Comparison of ENCODE assay signal across 10 cellular contexts in genomic region chr17:40915199-40915661, GRCh38. TPM values are rescaled to one million over a fixed set of nuclear protein-coding genes. Genes with fewer than 3 reads are reported as not detected.
A peak's percentile ranks its signal among the peaks of the same experiment; 100 is the strongest.
DNase-seq lines count a peak whose midpoint lies in the region; ATAC-seq, FAIRE-seq and TF ChIP-seq lines count a peak whose summit lies in the region.
"Had no signal": no experiment of that assay in that cellular context is flagged by ENCODE, and none has a peak within 500 bp of the region (broad histone marks: within the 10 kb centered on the region; RNA-seq: fewer than 3 reads in every experiment).

No MANE protein-coding gene starts in this region.

- H3K9ac ChIP-seq in PC-3 (ENCODE audit: low read length) = peak overlapping the region; percentile 70

- H3K27ac Mint-ChIP-seq in activated naive CD4-positive, alpha-beta T cell treated with anti-CD3 and anti-CD28 coated beads, Interleukin-2, amount 50 U/mL, for 72 hours = peak overlapping the region in 1 of 2 donors; percentile 1
- no peak overlapping the region for H3K27ac Mint-ChIP-seq in activated naive CD4-positive, alpha-beta T cell treated with anti-CD3 and anti-CD28 coated beads, Interleukin-2, amount 10 ng/mL, durations not matched to agents 7 days and 5 days
- no peak overlapping the region for H3K27ac Mint-ChIP-seq in GM23338

- no peak for DNase-seq in activated naive CD4-positive, alpha-beta T cell treated with anti-CD3 and anti-CD28 coated beads, Interleukin-2, amount 50 U/mL, for 72 hours (ENCODE audit: low spot score in 2 of 2)
- no peak for DNase-seq in activated naive CD4-positive, alpha-beta T cell treated with anti-CD3 and anti-CD28 coated beads, Interleukin-2, amount 10 ng/mL, durations not matched to agents 7 days and 5 days
- DNase-seq in PC-3 = peak; percentile 94
- DNase-seq in fibroblast of peridontal ligament (ENCODE audit: extremely low read depth) = peak; percentile 92
- peak; percentile 75 for DNase-seq in urothelium cell line (ENCODE audit: low spot score)
- DNase-seq in tibial artery = no peak
- no peak for DNase-seq in GM23338 (ENCODE audit: low spot score)
- DNase-seq: activated CD4-positive, CD25-positive, alpha-beta regulatory T cell treated with anti-CD3 and anti-CD28 coated beads, Interleukin-2, amount 50 U/mL, for 72 hours; NCI-H1436 treated with DMSO at 0.1 percent for 48 hours had no signal

- POLR2A ChIA-PET in PC-3 (lab: Charles Lee; ENCODE audit: unreplicated experiment) = interaction anchor here (0.6 kb wide), 1 partner anchor 12 kb away, joined by 3 read pairs; no protein-coding TSS in a partner anchor

- H4K20me1 ChIP-seq in PC-3 (ENCODE audit: low read length) (no peaks in the 10 kb centered on the region), GM23338 (replicated peaks; ENCODE audit: insufficient read depth) (no peaks in the 10 kb centered on the region)

- FAIRE-seq in urothelium cell line (lab: Jason Lieb, UNC) = no peak

- no TSS peak for BruUV-seq in PC-3 (replicated peaks; lab: Mats Ljungman, UMichigan)

- H3K36me3 ChIP-seq in PC-3 (ENCODE audit: low read depth, low read length) (no peaks in the 10 kb centered on the region), tibial artery (no peaks in the 10 kb centered on the region), GM23338 (ENCODE audit: insufficient read depth) (no peaks in the 10 kb centered on the region)

- H3K9me2 ChIP-seq in PC-3 (replicated peaks; ENCODE audit: low read length) (no peaks in the 10 kb centered on the region), GM23338 (ENCODE audit: insufficient read depth) (no peaks in the 10 kb centered on the region)

- H3K27ac ChIP-seq in PC-3 (ENCODE audit: low read length) (peak overlapping the region; percentile 98), tibial artery (no peak overlapping the region), GM23338 (ENCODE audit: low read depth) (no peak overlapping the region)

- H3K4me1 ChIP-seq in PC-3 (ENCODE audit: insufficient read depth, low read length) (peaks cover 57% of the 10 kb centered on the region), tibial artery (peaks cover 0 to 20% (median 10%) of the 10 kb centered on the region in 4 donors), GM23338 (ENCODE audit: insufficient read depth) (no peaks in the 10 kb centered on the region)

- H3K79me2 ChIP-seq in PC-3 (ENCODE audit: low read length) = no peaks in the 10 kb centered on the region
- no peaks in the 10 kb centered on the region for H3K79me2 ChIP-seq in GM23338 (replicated peaks; ENCODE audit: insufficient read depth)

- no peaks in the 10 kb centered on the region for H3K9me3 Mint-ChIP-seq in activated naive CD4-positive, alpha-beta T cell treated with anti-CD3 and anti-CD28 coated beads, Interleukin-2, amount 50 U/mL, for 72 hours
- H3K9me3 Mint-ChIP-seq in activated naive CD4-positive, alpha-beta T cell treated with anti-CD3 and anti-CD28 coated beads, Interleukin-2, amount 10 ng/mL, durations not matched to agents 7 days and 5 days = no peaks in the 10 kb centered on the region
- no peaks in the 10 kb centered on the region for H3K9me3 Mint-ChIP-seq in GM23338

- no peak for TF ChIP-seq CTCF in PC-3 (conservative IDR thresholded peaks at IDR 0.05; ENCODE audit: low read depth, low read length)
- no peak for TF ChIP-seq CTCF in tibial artery (IDR thresholded peaks at IDR 0.05)
- no peak for TF ChIP-seq CTCF in GM23338 (conservative IDR thresholded peaks at IDR 0.05; ENCODE audit: low read depth in 2 of 2)

- H3K4me3 ChIP-seq in PC-3 (ENCODE audit: low read length) (no peak overlapping the region), tibial artery (no peak overlapping the region), GM23338 (no peak overlapping the region)

- peak; percentile 74 to 97 for ATAC-seq in activated naive CD4-positive, alpha-beta T cell treated with anti-CD3 and anti-CD28 coated beads, Interleukin-2, amount 50 U/mL, for 72 hours
- ATAC-seq in PC-3 (peak; percentile 84), HG02763 (IDR thresholded peaks at IDR 0.05; ENCODE audit: unreplicated experiment) (no peak), GM23338 (no peak)

- H3K9me3 ChIP-seq in PC-3 (ENCODE audit: low read length) (no peaks in the 10 kb centered on the region), tibial artery (no peaks in the 10 kb centered on the region)

- no peak overlapping the region for H3K4me3 Mint-ChIP-seq in activated naive CD4-positive, alpha-beta T cell treated with anti-CD3 and anti-CD28 coated beads, Interleukin-2, amount 10 ng/mL, durations not matched to agents 7 days and 5 days
- H3K4me3 Mint-ChIP-seq in GM23338 = no peak overlapping the region

- H3K36me3 Mint-ChIP-seq in activated naive CD4-positive, alpha-beta T cell treated with anti-CD3 and anti-CD28 coated beads, Interleukin-2, amount 50 U/mL, for 72 hours = no peaks in the 10 kb centered on the region
- no peaks in the 10 kb centered on the region for H3K36me3 Mint-ChIP-seq in activated naive CD4-positive, alpha-beta T cell treated with anti-CD3 and anti-CD28 coated beads, Interleukin-2, amount 10 ng/mL, durations not matched to agents 7 days and 5 days
- no peaks in the 10 kb centered on the region for H3K36me3 Mint-ChIP-seq in GM23338 (ENCODE audit: low read depth)

- H2AFZ ChIP-seq in PC-3 (ENCODE audit: low read length) = no peak overlapping the region
- H2AFZ ChIP-seq in GM23338 = no peak overlapping the region

- peaks cover 4% of the 10 kb centered on the region for H3F3A ChIP-seq in PC-3 (ENCODE audit: low read length, unreplicated experiment)
- no peaks in the 10 kb centered on the region for H3F3A ChIP-seq in GM23338 (replicated peaks; ENCODE audit: low read depth)

- H3K4me1 Mint-ChIP-seq in activated naive CD4-positive, alpha-beta T cell treated with anti-CD3 and anti-CD28 coated beads, Interleukin-2, amount 10 ng/mL, durations not matched to agents 7 days and 5 days = no peaks in the 10 kb centered on the region
- peaks cover 5% of the 10 kb centered on the region; the same call in 2 of the 3 replicates for H3K4me1 Mint-ChIP-seq in GM23338

- intact Hi-C loops in PC-3 (cut with micrococcal nuclease) = loop anchor here (1.0 to 10.0 kb wide), 3 partner anchors 41 to 300 kb away; partner anchors contain the start of gene KRTAP3-1
- intact Hi-C loops in tibial artery (cut with DNase I; ENCODE audit: low total_unique reads) = loop anchor here (10.0 kb wide), 1 partner anchor 410 kb away; no protein-coding TSS in a partner anchor

- CTCF ChIA-PET in activated naive CD4-positive, alpha-beta T cell treated with anti-CD3 and anti-CD28 coated beads, Interleukin-2, amount 10 ng/mL, durations not matched to agents 7 days and 5 days (lab: Charles Lee) = interaction anchor here (0.5 kb wide), 1 partner anchor 778 kb away, joined by 3 read pairs; no protein-coding TSS in a partner anchor
- CTCF ChIA-PET in PC-3 (lab: Charles Lee) = no interaction called here

- peaks cover 26% of the 10 kb centered on the region for H3K27me3 Mint-ChIP-seq in activated naive CD4-positive, alpha-beta T cell treated with anti-CD3 and anti-CD28 coated beads, Interleukin-2, amount 10 ng/mL, durations not matched to agents 7 days and 5 days
- no peaks in the 10 kb centered on the region for H3K27me3 Mint-ChIP-seq in GM23338 (ENCODE audit: insufficient read depth, low read depth, poor library complexity)

- no peaks in the 10 kb centered on the region for H3K27me3 ChIP-seq in PC-3 (ENCODE audit: low read length)
- H3K27me3 ChIP-seq in tibial artery = no peaks in the 10 kb centered on the region
- H3K27me3 ChIP-seq in GM23338 (ENCODE audit: insufficient read depth) = no peaks in the 10 kb centered on the region

- H3K4me2 ChIP-seq in PC-3 (ENCODE audit: low read length) = peak overlapping the region; percentile 60
- H3K4me2 ChIP-seq in GM23338 = no peak overlapping the region

TF ChIP-seq in GM23338, 12 proteins besides CTCF, POLR2A, EP300 and RAD21 (continues in another document):
- TF ChIP-seq STAT1 (IDR thresholded peaks at IDR 0.05; ENCODE audit: unreplicated experiment) (no peak), JUNB (IDR thresholded peaks at IDR 0.05; ENCODE audit: unreplicated experiment) (no peak), ZNF331 (CRISPR knock-in tag; IDR thresholded peaks at IDR 0.05; ENCODE audit: low read depth) (no peak), EZH2phosphoT487 (IDR thresholded peaks at IDR 0.05; ENCODE audit: unreplicated experiment) (no peak), EZH2 (IDR thresholded peaks at IDR 0.05; ENCODE audit: low read depth, unreplicated experiment) (no peak), ZNF114 (CRISPR knock-in tag; IDR thresholded peaks at IDR 0.05) (no peak), ETS1 (IDR thresholded peaks at IDR 0.05) (no peak)

RNA-seq across cellular contexts. Expression of gene KRT23, which starts 22.2 kb away (rescaled TPM):
- not detected for total RNA-seq in activated naive CD4-positive, alpha-beta T cell treated with anti-CD3 and anti-CD28 coated beads, Interleukin-2, amount 50 U/mL, for 72 hours
- not detected in 2 replicates for total RNA-seq in PC-3 (2014; rRNA removed)
- not detected in 2 replicates for total RNA-seq in GM23338 (2014; rRNA removed; shearing (Covaris generic))
- polyA plus RNA-seq in GM23338 (2016; fragmentation: Nextera tagmentation; extraction: Ambion mirVana) = not detected in 2 replicates

RNA-seq across cellular contexts. Expression of gene KRT20, which starts 30.2 kb away (rescaled TPM):
- not detected for total RNA-seq in activated naive CD4-positive, alpha-beta T cell treated with anti-CD3 and anti-CD28 coated beads, Interleukin-2, amount 50 U/mL, for 72 hours
- 0.18 TPM in 1 of 2 replicates, not detected in the other for total RNA-seq in PC-3 (2014; rRNA removed)
- not detected in 2 replicates for total RNA-seq in GM23338 (2014; rRNA removed; shearing (Covaris generic))
- not detected in 2 replicates for polyA plus RNA-seq in GM23338 (2016; fragmentation: Nextera tagmentation; extraction: Ambion mirVana)

RNA-seq across cellular contexts. Expression of gene KRT12, which starts 48.2 kb away (rescaled TPM):
- total RNA-seq in activated naive CD4-positive, alpha-beta T cell treated with anti-CD3 and anti-CD28 coated beads, Interleukin-2, amount 50 U/mL, for 72 hours = not detected
- total RNA-seq in PC-3 (2014; rRNA removed) = not detected in 2 replicates
- not detected in 2 replicates for total RNA-seq in GM23338 (2014; rRNA removed; shearing (Covaris generic))
- not detected in 2 replicates for polyA plus RNA-seq in GM23338 (2016; fragmentation: Nextera tagmentation; extraction: Ambion mirVana)

RNA-seq across cellular contexts. Expression of gene KRT39, which starts 51.5 kb away (rescaled TPM):
- total RNA-seq in activated naive CD4-positive, alpha-beta T cell treated with anti-CD3 and anti-CD28 coated beads, Interleukin-2, amount 50 U/mL, for 72 hours = not detected
- not detected in 2 replicates for total RNA-seq in PC-3 (2014; rRNA removed)
- total RNA-seq in GM23338 (2014; rRNA removed; shearing (Covaris generic)) = not detected in 2 replicates
- polyA plus RNA-seq in GM23338 (2016; fragmentation: Nextera tagmentation; extraction: Ambion mirVana) = not detected in 2 replicates

Comparison
In these comparisons a context has a peak if more than half of its experiments do, and no peak if none do; other contexts are left out.
1. ATAC-seq: peak in activated naive CD4-positive, alpha-beta T cell treated with anti-CD3 and anti-CD28 coated beads, Interleukin-2, amount 50 U/mL, for 72 hours (2 of 2) and PC-3 (single experiment); none in HG02763 (single experiment) and GM23338 (single experiment).
2. DNase-seq: peak in PC-3 (single experiment), fibroblast of peridontal ligament (single experiment) and urothelium cell line (single experiment); none in activated naive CD4-positive, alpha-beta T cell treated with anti-CD3 and anti-CD28 coated beads, Interleukin-2, amount 50 U/mL, for 72 hours (0 of 2), activated naive CD4-positive, alpha-beta T cell treated with anti-CD3 and anti-CD28 coated beads, Interleukin-2, amount 10 ng/mL, durations not matched to agents 7 days and 5 days (single experiment), tibial artery (0 of 2) and GM23338 (single experiment).